ENCODE assay signal across 2 cellular contexts in genomic region chr1:153545067-153546055, GRCh38.
A peak's percentile ranks its signal among the peaks of the same experiment; 100 is the strongest.
TF ChIP-seq lines count a peak whose summit lies in the region.

Gene S100A4, minus strand, starts transcription at chr1:153545806. Its CDS starts 1,012 bp downstream, at chr1:153544794.

TF ChIP-seq in HCT116, 20 proteins besides CTCF, POLR2A, EP300 and RAD21 (continued from another document):
- no peak for TF ChIP-seq ZNF274 (IDR thresholded peaks at IDR 0.05; ENCODE audit: low read depth, low read length)
- TF ChIP-seq YY1 (IDR thresholded peaks at IDR 0.05; ENCODE audit: extremely low read depth, insufficient replicate concordance, low read depth, low read length): peak; percentile 73
- TF ChIP-seq POLR2AphosphoS5 (IDR thresholded peaks at IDR 0.05; ENCODE audit: low read depth, low read length): peak; percentile 62

TF ChIP-seq in K562, 482 proteins besides CTCF, POLR2A, EP300 and RAD21 (continued from another document and continues in another):
- TF ChIP-seq GMEB1 (CRISPR knock-in tag; IDR thresholded peaks at IDR 0.05) (no peak), MTA3 (IDR thresholded peaks at IDR 0.05; ENCODE audit: borderline replicate concordance) (0 out of 2 replicates have a peak, but pooled peaks have one; percentile 64), HMGN3 (IDR thresholded peaks at IDR 0.05; ENCODE audit: borderline replicate concordance, extremely low read depth, insufficient read length, low read depth, low read length) (no peak), RB1 (IDR thresholded peaks at IDR 0.05; ENCODE audit: low read depth) (peak; percentile 7; the same call in 1 of the 2 replicates), HNRNPL (IDR thresholded peaks at IDR 0.05; ENCODE audit: low read depth, low read length) (peak; percentile 79), KDM5B (IDR thresholded peaks at IDR 0.05; ENCODE audit: insufficient replicate concordance, low read depth, low read length) (peak; percentile 44), YY1 (IDR thresholded peaks at IDR 0.05; ENCODE audit: borderline replicate concordance in 1 of 3, control insufficient read depth in 1 of 3, extremely low read depth in 1 of 3, insufficient read depth in 3 of 3, insufficient read length in 1 of 3, insufficient replicate concordance in 2 of 3, low read depth in 1 of 3, low read length in 2 of 3) (peak in 1 of 3 experiments; percentile 27), ZBTB7A (IDR thresholded peaks at IDR 0.05; ENCODE audit: borderline replicate concordance, control insufficient read depth, low read depth, low read length) (peak; percentile 64; the same call in 1 of the 2 replicates), NFYB (IDR thresholded peaks at IDR 0.05; ENCODE audit: extremely low read depth, insufficient read length) (no peak), TFAP4 (CRISPR knock-in tag; IDR thresholded peaks at IDR 0.05; ENCODE audit: borderline replicate concordance) (0 out of 2 replicates have a peak, but pooled peaks have one; percentile 58), TBP (optimal IDR thresholded peaks at IDR 0.05; ENCODE audit: low read depth, low read length) (peak; percentile 47), E2F3 (CRISPR knock-in tag; IDR thresholded peaks at IDR 0.05) (0 out of 2 replicates have a peak, but pooled peaks have one; percentile 5), ATF1 (CRISPR knock-in tag; IDR thresholded peaks at IDR 0.05) (no peak), ATF1 (tag; IDR thresholded peaks at IDR 0.05) (peak; percentile 47), HDAC1 (IDR thresholded peaks at IDR 0.05) (peak in 1 of 2 experiments; percentile 7; a peak in 1 of 4 replicates), ZNF143 (CRISPR knock-in tag; IDR thresholded peaks at IDR 0.05) (no peak), HBP1 (CRISPR knock-in tag; IDR thresholded peaks at IDR 0.05) (0 out of 2 replicates have a peak, but pooled peaks have one; percentile 47), ZFX (CRISPR knock-in tag; IDR thresholded peaks at IDR 0.05) (peak; percentile 79), MTA2 (IDR thresholded peaks at IDR 0.05; ENCODE audit: low read depth) (0 out of 2 replicates have a peak, but pooled peaks have one; percentile 27), BCLAF1 (IDR thresholded peaks at IDR 0.05; ENCODE audit: borderline replicate concordance in 1 of 2, control insufficient read depth in 1 of 2, low read depth in 2 of 2, low read length in 1 of 2) (no peak), TFAM (CRISPR knock-in tag; conservative IDR thresholded peaks at IDR 0.05) (no peak), ZNF830 (CRISPR knock-in tag; IDR thresholded peaks at IDR 0.05) (no peak), RBFOX2 (IDR thresholded peaks at IDR 0.05; ENCODE audit: low read depth, low read length) (peak; percentile 50), ZNF280B (CRISPR knock-in tag; IDR thresholded peaks at IDR 0.05) (no peak), ZNF384 (IDR thresholded peaks at IDR 0.05; ENCODE audit: low read depth, low read length) (peak; percentile 60), ZFP91 (CRISPR knock-in tag; IDR thresholded peaks at IDR 0.05) (0 out of 2 replicates have a peak, but pooled peaks have one; percentile 10), PRDM10 (IDR thresholded peaks at IDR 0.05; ENCODE audit: partially characterized antibody) (peak; percentile 85), ZNF592 (IDR thresholded peaks at IDR 0.05) (peak; percentile 32; the same call in 1 of the 2 replicates), CTBP1 (IDR thresholded peaks at IDR 0.05; ENCODE audit: borderline replicate concordance) (peak; percentile 56; the same call in 1 of the 2 replicates), ZNF217 (CRISPR knock-in tag; IDR thresholded peaks at IDR 0.05) (no peak), TEAD4 (IDR thresholded peaks at IDR 0.05; ENCODE audit: low read length) (peak; percentile 60), TEAD4 (CRISPR knock-in tag; IDR thresholded peaks at IDR 0.05; ENCODE audit: borderline replicate concordance) (no peak), CBFA2T2 (conservative IDR thresholded peaks at IDR 0.05) (peak; percentile 66), CREB3L1 (IDR thresholded peaks at IDR 0.05; ENCODE audit: borderline replicate concordance, low read depth) (0 out of 2 replicates have a peak, but pooled peaks have one; percentile 32), CREM (IDR thresholded peaks at IDR 0.05; ENCODE audit: low read depth) (peak; percentile 5), SMARCB1 (IDR thresholded peaks at IDR 0.05; ENCODE audit: insufficient read length, low read depth) (no peak), KLF1 (tag; IDR thresholded peaks at IDR 0.05) (peak; percentile 68)
